In the genomic region with DNA sequence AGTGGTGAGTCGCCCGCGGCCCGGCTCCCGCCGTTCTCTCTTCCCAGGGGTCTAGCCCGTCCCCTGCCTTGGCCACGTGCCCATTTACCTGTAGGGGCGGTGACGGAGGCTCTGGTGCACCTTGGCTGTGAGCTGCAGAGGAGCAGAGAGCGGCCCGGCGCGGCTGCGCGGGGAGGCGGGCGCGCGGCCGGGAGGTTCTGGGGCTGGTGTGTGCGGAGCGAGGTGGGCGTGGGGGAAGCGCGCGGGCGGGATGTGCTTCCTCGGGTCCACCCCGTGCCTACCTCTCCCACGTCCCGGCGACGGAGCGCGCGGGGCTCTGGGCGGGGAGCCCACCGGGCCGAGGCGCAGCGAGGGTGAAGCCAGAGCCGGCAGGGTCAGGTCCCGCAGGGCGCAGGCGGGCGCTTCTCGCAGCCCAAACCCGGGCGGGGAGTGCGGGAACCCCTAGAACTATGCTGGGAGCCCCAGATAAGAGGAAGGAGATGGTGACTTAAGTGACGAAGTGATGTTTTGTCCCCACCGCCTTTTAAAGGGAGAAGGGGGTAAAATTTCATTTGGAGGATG, we compare ENCODE assay signal across 8 cellular contexts. TPM values are rescaled to one million over a fixed set of nuclear protein-coding genes. Genes with fewer than 3 reads are reported as not detected.
A peak's percentile ranks its signal among the peaks of the same experiment; 100 is the strongest.
DNase-seq lines count a peak whose midpoint lies in the region; ATAC-seq, FAIRE-seq and TF ChIP-seq lines count a peak whose summit lies in the region.

No MANE protein-coding gene starts in this region.

- H3K36me3 Mint-ChIP-seq in activated CD4-positive, alpha-beta T cell treated with anti-CD3 and anti-CD28 coated beads, Interleukin-2, amount 10 ng/mL, durations not matched to agents 24 days and 14 days (ENCODE audit: low read depth) = peaks cover 48% of the 10 kb centered on the region
- H3K36me3 Mint-ChIP-seq in naive B cell = no peaks in the 10 kb centered on the region

- peak overlapping the region; percentile 77 for H3K4me2 ChIP-seq in endothelial cell of umbilical vein (ENCODE audit: insufficient read depth, low read length)

- H3K4me3 Mint-ChIP-seq in activated CD4-positive, alpha-beta T cell treated with anti-CD3 and anti-CD28 coated beads, Interleukin-2, amount 10 ng/mL, durations not matched to agents 24 days and 14 days = peak overlapping the region; percentile 91
- peak overlapping the region; percentile 82 to 97 (median 90) for H3K4me3 Mint-ChIP-seq in naive B cell

- H3K36me3 ChIP-seq in endothelial cell of umbilical vein (ENCODE audit: control insufficient read depth in 2 of 2, extremely low read depth in 1 of 2, insufficient read depth in 2 of 2, low read length in 2 of 2) = peaks cover 8 to 15% of the 10 kb centered on the region in 2 experiments
- H3K36me3 ChIP-seq in tibial nerve = peaks cover 0 to 31% (median 0%) of the 10 kb centered on the region in 3 donors

- CTCF ChIA-PET in endothelial cell of umbilical vein (lab: Charles Lee) = interaction anchor here (0.7 to 3.6 kb wide), 5 partner anchors 21 to 144 kb away, joined by 3 to 18 read pairs (median 5); no protein-coding TSS in a partner anchor

- peaks cover 76% of the 10 kb centered on the region for H3K4me1 Mint-ChIP-seq in activated CD4-positive, alpha-beta T cell treated with anti-CD3 and anti-CD28 coated beads, Interleukin-2, amount 10 ng/mL, durations not matched to agents 24 days and 14 days
- peaks cover 13 to 23% (median 15%) of the 10 kb centered on the region in 3 donors for H3K4me1 Mint-ChIP-seq in naive B cell

- no peaks in the 10 kb centered on the region for H3K9me3 ChIP-seq in endothelial cell of umbilical vein (replicated peaks; ENCODE audit: control insufficient read depth, insufficient read depth, low read length)
- no peaks in the 10 kb centered on the region for H3K9me3 ChIP-seq in tibial nerve

- no peaks in the 10 kb centered on the region for H3K27me3 Mint-ChIP-seq in activated CD4-positive, alpha-beta T cell treated with anti-CD3 and anti-CD28 coated beads, Interleukin-2, amount 10 ng/mL, durations not matched to agents 24 days and 14 days
- peaks cover 0 to 8% (median 0%) of the 10 kb centered on the region in 3 donors for H3K27me3 Mint-ChIP-seq in naive B cell

- POLR2A ChIA-PET in endothelial cell of umbilical vein (lab: Charles Lee) = no interaction called here

- no TSS peak for BruUV-seq in endothelial cell of umbilical vein (replicated peaks; lab: Mats Ljungman, UMichigan)

- intact Hi-C loops in activated CD4-positive, alpha-beta T cell treated with anti-CD3 and anti-CD28 coated beads, Interleukin-2, amount 10 ng/mL, durations not matched to agents 24 days and 14 days (cut with micrococcal nuclease) = loop anchor here (1.0 to 5.0 kb wide), 3 partner anchors 8 to 607 kb away; no protein-coding TSS in a partner anchor
- intact Hi-C loops in endothelial cell of umbilical vein (cut with micrococcal nuclease) = loop anchor here (1.0 to 10.0 kb wide), 5 partner anchors 47 to 635 kb away; no protein-coding TSS in a partner anchor

- TF ChIP-seq CTCF in endothelial cell of umbilical vein (IDR thresholded peaks at IDR 0.05; ENCODE audit: extremely low read depth in 1 of 2, insufficient read depth in 1 of 2, low read depth in 1 of 2, low read length in 2 of 2) (no peak), tibial nerve (IDR thresholded peaks at IDR 0.05) (no peak)

- H3K27me3 ChIP-seq in endothelial cell of umbilical vein (ENCODE audit: control insufficient read depth in 2 of 2, insufficient read depth in 2 of 2, low read length in 2 of 2) (no peaks in the 10 kb centered on the region), tibial nerve (no peaks in the 10 kb centered on the region)

- no peaks in the 10 kb centered on the region for H3K9me1 ChIP-seq in endothelial cell of umbilical vein (replicated peaks; ENCODE audit: control insufficient read depth, extremely low read depth, insufficient read depth, low read length)

- no peaks in the 10 kb centered on the region for H3K9me3 Mint-ChIP-seq in activated CD4-positive, alpha-beta T cell treated with anti-CD3 and anti-CD28 coated beads, Interleukin-2, amount 10 ng/mL, durations not matched to agents 24 days and 14 days
- H3K9me3 Mint-ChIP-seq in naive B cell = no peaks in the 10 kb centered on the region

- H3K4me3 ChIP-seq in endothelial cell of umbilical vein (replicated peaks in 1 of 3; ENCODE audit: insufficient read depth in 1 of 3, low read depth in 1 of 3, low read length in 3 of 3) (peak overlapping the region; percentile 45 to 95 (median 85)), tibial nerve (peak overlapping the region; percentile 68 to 82 (median 70))

- dilution Hi-C loops in endothelial cell of umbilical vein (cut with MboI; ENCODE audit: extremely low pct_ligation_motif_present, low sequenced_read_pairs) = no loop called here

- H3K9ac ChIP-seq in endothelial cell of umbilical vein (replicated peaks; ENCODE audit: extremely low read depth, insufficient read depth, low read length) = peak overlapping the region; percentile 84

- H4K20me1 ChIP-seq in endothelial cell of umbilical vein (replicated peaks; ENCODE audit: control insufficient read depth, extremely low read depth, insufficient read depth, low read length) = no peaks in the 10 kb centered on the region

- ATAC-seq in GM21515 (IDR thresholded peaks at IDR 0.05; ENCODE audit: unreplicated experiment) (peak; percentile 15), naive B cell (ENCODE audit: low read depth in 2 of 2) (peak; percentile 35 to 43)

- DNase-seq in CMK (ENCODE audit: low read depth) (peak; percentile 4), HuH-7 (ENCODE audit: low spot score) (peak; percentile 37), endothelial cell of umbilical vein (ENCODE audit: low read depth, low spot score) (no peak), naive B cell (peak; percentile 43), tibial nerve (ENCODE audit: low spot score in 2 of 2) (no peak), dedifferentiated amniotic fluid mesenchymal stem cell (ENCODE audit: extremely low spot score) (no peak)
- DNase-seq in activated CD4-positive, alpha-beta T cell treated with anti-CD3 and anti-CD28 coated beads, Interleukin-2, amount 10 ng/mL, durations not matched to agents 24 days and 14 days = peak; percentile 88

- H3K79me2 ChIP-seq in endothelial cell of umbilical vein (ENCODE audit: control insufficient read depth, insufficient read depth, low read length) = peaks cover 43% of the 10 kb centered on the region

- TF ChIP-seq EP300 in tibial nerve (IDR thresholded peaks at IDR 0.05) = no peak

- peak overlapping the region; percentile 96 for H3K27ac Mint-ChIP-seq in activated CD4-positive, alpha-beta T cell treated with anti-CD3 and anti-CD28 coated beads, Interleukin-2, amount 10 ng/mL, durations not matched to agents 24 days and 14 days
- peak overlapping the region in 3 of 6 donors; percentile 36 to 78 (median 75) for H3K27ac Mint-ChIP-seq in naive B cell

- 5 to 18% methylated on average over 11 to 46 of the region's 53 CpGs for WGBS in tibial nerve, 2 donors

- FAIRE-seq in endothelial cell of umbilical vein (lab: Jason Lieb, UNC) = no peak

- H3K27ac ChIP-seq in endothelial cell of umbilical vein (ENCODE audit: insufficient read depth, low read depth, low read length) (peak overlapping the region; percentile 99), tibial nerve (peak overlapping the region; percentile 82 to 95 (median 91))

- H2AFZ ChIP-seq in endothelial cell of umbilical vein (ENCODE audit: low read depth, low read length) = peak overlapping the region; percentile 52

- TF ChIP-seq POLR2A in endothelial cell of umbilical vein (IDR thresholded peaks at IDR 0.05; ENCODE audit: low read depth, low read length) = no peak
- TF ChIP-seq POLR2A in tibial nerve (IDR thresholded peaks at IDR 0.05) = peak in 1 of 2 donors; percentile 8

- H3K4me1 ChIP-seq in endothelial cell of umbilical vein (ENCODE audit: control insufficient read depth, extremely low read depth, insufficient read depth, low read length) (peaks cover 53% of the 10 kb centered on the region), tibial nerve (peaks cover 0 to 60% (median 24%) of the 10 kb centered on the region in 4 donors)

TF ChIP-seq in endothelial cell of umbilical vein, 7 proteins besides CTCF, POLR2A, EP300 and RAD21:
- TF ChIP-seq POLR2AphosphoS5 (IDR thresholded peaks at IDR 0.05; ENCODE audit: insufficient read depth, low read depth, low read length) = peak; percentile 0
- no peak for TF ChIP-seq JUN (IDR thresholded peaks at IDR 0.05; ENCODE audit: borderline replicate concordance, insufficient read depth, insufficient read length, low read depth)
- TF ChIP-seq FOS (IDR thresholded peaks at IDR 0.05; ENCODE audit: borderline replicate concordance, insufficient read depth, low read length) = no peak
- TF ChIP-seq EZH2 (IDR thresholded peaks at IDR 0.05; ENCODE audit: borderline replicate concordance, low read depth, low read length, severe bottlenecking) = no peak

RNA-seq across cellular contexts. Expression of a gene that starts 0.4 kb away (rescaled TPM):
- 61.5 and 64.2 TPM in 2 replicates for total RNA-seq in activated CD4-positive, alpha-beta T cell treated with anti-CD3 and anti-CD28 coated beads, Interleukin-2, amount 10 ng/mL, durations not matched to agents 24 days and 14 days
- 53.6 and 60.7 TPM in 2 replicates for total RNA-seq in endothelial cell of umbilical vein
- polyA plus RNA-seq in endothelial cell of umbilical vein = 66.0 and 71.0 TPM in 2 replicates
- 46.7 and 47.7 TPM in 2 replicates for polyA plus RNA-seq in endothelial cell of umbilical vein (2011; cell fraction: cytosol; rRNA removed)
- polyA plus RNA-seq in endothelial cell of umbilical vein (2011; cell fraction: nucleus; rRNA removed) = 86.8 and 114 TPM in 2 replicates
- 36.9 and 66.7 TPM in 2 replicates for polyA plus RNA-seq in endothelial cell of umbilical vein (2012)
- polyA minus RNA-seq in endothelial cell of umbilical vein = 26.0 and 26.7 TPM in 2 replicates
- polyA minus RNA-seq in endothelial cell of umbilical vein (2011; cell fraction: cytosol; rRNA and poly(A)+ RNA removed) = 12.7 TPM
- 46.5 and 49.2 TPM in 2 replicates for polyA minus RNA-seq in endothelial cell of umbilical vein (2011; cell fraction: nucleus; rRNA and poly(A)+ RNA removed)
- 1 to 10 TPM in 5 of 6 donors, not detected in 1; 2.7 to 5.6 (median 3.3) TPM for polyA plus RNA-seq in naive B cell (ENCODE audit: low read depth in 6 of 6)
- 10 to 100 TPM; 14.2 to 36.9 (median 19.0) TPM for total RNA-seq in tibial nerve

RNA-seq across cellular contexts. Expression of a gene that starts 54.2 kb away (rescaled TPM):
- 0.14 TPM in 2 replicates for total RNA-seq in activated CD4-positive, alpha-beta T cell treated with anti-CD3 and anti-CD28 coated beads, Interleukin-2, amount 10 ng/mL, durations not matched to agents 24 days and 14 days
- total RNA-seq in endothelial cell of umbilical vein (not detected in 2 replicates), tibial nerve (under 1 TPM in 3 of 4 donors, not detected in 1; 0.21 to 0.66 (median 0.60) TPM)
- polyA plus RNA-seq in endothelial cell of umbilical vein (not detected in 2 replicates), naive B cell (ENCODE audit: low read depth in 6 of 6) (not detected)
- polyA plus RNA-seq in endothelial cell of umbilical vein (2011; cell fraction: cytosol; rRNA removed) = 0.04 and 0.14 TPM in 2 replicates
- not detected in 2 replicates for polyA plus RNA-seq in endothelial cell of umbilical vein (2011; cell fraction: nucleus; rRNA removed)
- not detected in 2 replicates for polyA plus RNA-seq in endothelial cell of umbilical vein (2012)
- not detected in 2 replicates for polyA minus RNA-seq in endothelial cell of umbilical vein
- polyA minus RNA-seq in endothelial cell of umbilical vein (2011; cell fraction: cytosol; rRNA and poly(A)+ RNA removed) = not detected
- not detected in 2 replicates for polyA minus RNA-seq in endothelial cell of umbilical vein (2011; cell fraction: nucleus; rRNA and poly(A)+ RNA removed)

Comparison
In these comparisons a context has a peak if more than half of its experiments do, and no peak if none do; other contexts are left out.
1. DNase-seq: peak in CMK (single experiment), HuH-7 (single experiment), activated CD4-positive, alpha-beta T cell treated with anti-CD3 and anti-CD28 coated beads, Interleukin-2, amount 10 ng/mL, durations not matched to agents 24 days and 14 days (single experiment) and naive B cell (single experiment); none in endothelial cell of umbilical vein (single experiment), tibial nerve (0 of 2) and dedifferentiated amniotic fluid mesenchymal stem cell (single experiment).